ENCODE assay signal across 20 cellular contexts in the genomic region with DNA sequence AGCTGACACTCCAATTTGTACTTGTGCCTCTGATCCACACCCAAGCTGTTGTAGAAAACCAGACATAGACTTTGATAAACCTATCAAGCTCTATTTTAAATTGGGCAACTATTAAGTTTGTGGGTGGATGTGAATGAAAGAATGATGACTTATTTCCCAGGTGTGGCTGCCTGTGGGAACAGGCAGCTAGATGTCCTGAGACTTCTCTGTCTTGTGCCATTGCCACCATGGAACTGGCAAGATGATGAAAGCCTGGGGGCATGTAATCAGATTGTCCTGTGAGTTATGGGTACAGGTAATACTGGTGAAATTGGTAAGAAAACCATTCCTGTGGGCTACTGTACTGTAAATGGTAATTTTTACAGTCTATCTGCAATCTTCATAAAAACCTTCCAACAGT. TPM values are rescaled to one million over a fixed set of nuclear protein-coding genes. Genes with fewer than 3 reads are reported as not detected.
A peak's percentile ranks its signal among the peaks of the same experiment; 100 is the strongest.
DNase-seq lines count a peak whose midpoint lies in the region; ATAC-seq and TF ChIP-seq lines count a peak whose summit lies in the region.
"Had no signal": no experiment of that assay in that cellular context is flagged by ENCODE, and none has a peak within 500 bp of the region (broad histone marks: within the 10 kb centered on the region; RNA-seq: fewer than 3 reads in every experiment).

No MANE protein-coding gene starts in this region.

- peak overlapping the region; percentile 22 for H3K27ac ChIP-seq in thymus (ENCODE audit: low read depth)
- H3K27ac ChIP-seq: A549, KMS-11, Peyer's patch had no signal

- no peak for TF ChIP-seq CTCF in epithelial cell of esophagus (IDR thresholded peaks at IDR 0.05; ENCODE audit: insufficient read depth, low read depth, low read length, missing control alignments)

- no peaks in the 10 kb centered on the region for H3K4me1 ChIP-seq in thymus (ENCODE audit: control insufficient read depth, insufficient read depth, low read length)
- H3K4me1 ChIP-seq: BE2C, Peyer's patch had no signal

- H3K27ac Mint-ChIP-seq in activated naive CD4-positive, alpha-beta T cell treated with anti-CD3 and anti-CD28 coated beads, Interleukin-2, amount 50 U/mL, for 72 hours = peak overlapping the region in 1 of 2 donors; percentile 75
- H3K27ac Mint-ChIP-seq in activated naive CD4-positive, alpha-beta T cell treated with anti-CD3 and anti-CD28 coated beads, Interleukin-2, amount 10 ng/mL, durations not matched to agents 7 days and 5 days = no peak overlapping the region
- peak overlapping the region; percentile 58 for H3K27ac Mint-ChIP-seq in activated CD4-positive, alpha-beta memory T cell treated with anti-CD3 and anti-CD28 coated beads for 36 hours

- peaks cover 17 to 34% of the 10 kb centered on the region in 2 donors for H3K36me3 Mint-ChIP-seq in activated naive CD4-positive, alpha-beta T cell treated with anti-CD3 and anti-CD28 coated beads, Interleukin-2, amount 50 U/mL, for 72 hours
- peaks cover 61% of the 10 kb centered on the region for H3K36me3 Mint-ChIP-seq in activated naive CD4-positive, alpha-beta T cell treated with anti-CD3 and anti-CD28 coated beads, Interleukin-2, amount 10 ng/mL, durations not matched to agents 7 days and 5 days
- peaks cover 54% of the 10 kb centered on the region for H3K36me3 Mint-ChIP-seq in activated CD4-positive, alpha-beta memory T cell treated with anti-CD3 and anti-CD28 coated beads for 36 hours

- DNase-seq in activated naive CD4-positive, alpha-beta T cell treated with anti-CD3 and anti-CD28 coated beads, Interleukin-2, amount 50 U/mL, for 72 hours (ENCODE audit: low spot score in 2 of 2) = no peak
- no peak for DNase-seq in activated naive CD4-positive, alpha-beta T cell treated with anti-CD3 and anti-CD28 coated beads, Interleukin-2, amount 10 ng/mL, durations not matched to agents 7 days and 5 days
- DNase-seq in activated CD4-positive, alpha-beta memory T cell treated with anti-CD3 and anti-CD28 coated beads for 36 hours = no peak
- DNase-seq in epithelial cell of esophagus (ENCODE audit: low read depth) (peak; percentile 60), NCI-H1436 (lab: John Stamatoyannopoulos, UW) (no peak)
- DNase-seq: BE2C, COR-L47, DMS79, IMR-90, NCI-H1105, NCI-H1694, NCI-H2081, NCI-H2171 treated with DMSO at 0.1 percent for 48 hours, NCI-H524 treated with DMSO at 0.1 percent for 48 hours, NCI-H82, Peyer's patch had no signal

- H3K9me3 Mint-ChIP-seq in activated naive CD4-positive, alpha-beta T cell treated with anti-CD3 and anti-CD28 coated beads, Interleukin-2, amount 50 U/mL, for 72 hours = no peaks in the 10 kb centered on the region
- no peaks in the 10 kb centered on the region for H3K9me3 Mint-ChIP-seq in activated naive CD4-positive, alpha-beta T cell treated with anti-CD3 and anti-CD28 coated beads, Interleukin-2, amount 10 ng/mL, durations not matched to agents 7 days and 5 days
- no peaks in the 10 kb centered on the region for H3K9me3 Mint-ChIP-seq in activated CD4-positive, alpha-beta memory T cell treated with anti-CD3 and anti-CD28 coated beads for 36 hours

- no peaks in the 10 kb centered on the region for H3K27me3 ChIP-seq in thymus (ENCODE audit: control insufficient read depth, insufficient read depth)
- H3K27me3 ChIP-seq: BE2C, Peyer's patch had no signal

- H3K36me3 ChIP-seq in thymus (ENCODE audit: control insufficient read depth, insufficient read depth) = peaks cover 12% of the 10 kb centered on the region
- H3K36me3 ChIP-seq: BE2C had no signal

- H3K4me1 Mint-ChIP-seq in activated naive CD4-positive, alpha-beta T cell treated with anti-CD3 and anti-CD28 coated beads, Interleukin-2, amount 10 ng/mL, durations not matched to agents 7 days and 5 days = no peaks in the 10 kb centered on the region
- H3K4me1 Mint-ChIP-seq in activated CD4-positive, alpha-beta memory T cell treated with anti-CD3 and anti-CD28 coated beads for 36 hours (ENCODE audit: low read depth) = peaks cover 16% of the 10 kb centered on the region

- H3K9me3 ChIP-seq in thymus (ENCODE audit: control insufficient read depth) = no peaks in the 10 kb centered on the region
- H3K9me3 ChIP-seq: A549, BE2C, Peyer's patch had no signal

- POLR2A ChIA-PET in activated CD4-positive, alpha-beta memory T cell treated with anti-CD3 and anti-CD28 coated beads for 36 hours (lab: Charles Lee) = no interaction called here

- intact Hi-C loops in activated CD4-positive, alpha-beta memory T cell treated with anti-CD3 and anti-CD28 coated beads for 36 hours (cut with micrococcal nuclease) = loop anchor here (5.0 kb wide), 1 partner anchor 84 kb away; no protein-coding TSS in a partner anchor

- H3K4me3 Mint-ChIP-seq in activated naive CD4-positive, alpha-beta T cell treated with anti-CD3 and anti-CD28 coated beads, Interleukin-2, amount 10 ng/mL, durations not matched to agents 7 days and 5 days = no peak overlapping the region
- no peak overlapping the region for H3K4me3 Mint-ChIP-seq in activated CD4-positive, alpha-beta memory T cell treated with anti-CD3 and anti-CD28 coated beads for 36 hours

- no peaks in the 10 kb centered on the region for H3K27me3 Mint-ChIP-seq in activated naive CD4-positive, alpha-beta T cell treated with anti-CD3 and anti-CD28 coated beads, Interleukin-2, amount 10 ng/mL, durations not matched to agents 7 days and 5 days
- no peaks in the 10 kb centered on the region for H3K27me3 Mint-ChIP-seq in activated CD4-positive, alpha-beta memory T cell treated with anti-CD3 and anti-CD28 coated beads for 36 hours

- H3K4me3 ChIP-seq in epithelial cell of esophagus (ENCODE audit: low read length) = no peak overlapping the region
- H3K4me3 ChIP-seq in thymus (ENCODE audit: low read length) = no peak overlapping the region
- H3K4me3 ChIP-seq: A549, Peyer's patch had no signal

- peak; percentile 29 to 43 for ATAC-seq in activated naive CD4-positive, alpha-beta T cell treated with anti-CD3 and anti-CD28 coated beads, Interleukin-2, amount 50 U/mL, for 72 hours
- ATAC-seq in HG02938 (IDR thresholded peaks at IDR 0.05; ENCODE audit: unreplicated experiment) = no peak
- ATAC-seq: A549 had no signal

- CTCF ChIA-PET in activated naive CD4-positive, alpha-beta T cell treated with anti-CD3 and anti-CD28 coated beads, Interleukin-2, amount 10 ng/mL, durations not matched to agents 7 days and 5 days (lab: Charles Lee) = interaction anchor here (1.1 kb wide), 1 partner anchor 12 kb away, joined by 3 read pairs; no protein-coding TSS in a partner anchor
- CTCF ChIA-PET in activated CD4-positive, alpha-beta memory T cell treated with anti-CD3 and anti-CD28 coated beads for 36 hours (lab: Charles Lee) = interaction anchor here (2.0 kb wide), 1 partner anchor 9 kb away, joined by 8 read pairs; no protein-coding TSS in a partner anchor

RNA-seq across cellular contexts. Expression of gene CEMIP2, which starts 57.5 kb away (rescaled TPM):
- 10 to 100 TPM; 48.8 to 66.5 TPM for total RNA-seq in activated naive CD4-positive, alpha-beta T cell treated with anti-CD3 and anti-CD28 coated beads, Interleukin-2, amount 50 U/mL, for 72 hours
- 10 to 100 TPM; 56.5 to 70.1 TPM for total RNA-seq in activated CD4-positive, alpha-beta memory T cell treated with anti-CD3 and anti-CD28 coated beads for 36 hours
- polyA plus RNA-seq in thymus = 48.3 TPM
